13 cellular contexts compared by ENCODE assay signal in genomic region chr5:141611289-141611688, GRCh38. TPM values are rescaled to one million over a fixed set of nuclear protein-coding genes. Genes with fewer than 3 reads are reported as not detected.
DNase-seq lines count a peak whose midpoint lies in the region; ATAC-seq and TF ChIP-seq lines count a peak whose summit lies in the region.
"Had no signal": no experiment of that assay in that cellular context is flagged by ENCODE, and none has a peak within 500 bp of the region (broad histone marks: within the 10 kb centered on the region; RNA-seq: fewer than 3 reads in every experiment).

No MANE protein-coding gene starts in this region.

- peak overlapping the region; percentile 43 for H3K4me3 Mint-ChIP-seq in activated naive CD4-positive, alpha-beta T cell treated with anti-CD3 and anti-CD28 coated beads, Interleukin-2, amount 50 U/mL, for 24 hours
- H3K4me3 Mint-ChIP-seq in T-helper 17 cell = peak overlapping the region; percentile 84
- peak overlapping the region; percentile 28 for H3K4me3 Mint-ChIP-seq in stimulated activated effector memory CD8-positive, alpha-beta T cell treated with anti-CD3 and anti-CD28 coated beads, Interleukin-12 subunit alpha, Interleukin-12 subunit beta, amount 100 ng/mL, for 72 hours

- H3K9me3 Mint-ChIP-seq in activated naive CD4-positive, alpha-beta T cell treated with anti-CD3 and anti-CD28 coated beads, Interleukin-2, amount 50 U/mL, for 24 hours = no peaks in the 10 kb centered on the region
- no peaks in the 10 kb centered on the region for H3K9me3 Mint-ChIP-seq in stimulated activated effector memory CD8-positive, alpha-beta T cell treated with anti-CD3 and anti-CD28 coated beads, Interleukin-12 subunit alpha, Interleukin-12 subunit beta, amount 100 ng/mL, for 72 hours

- H3K27me3 Mint-ChIP-seq in activated naive CD4-positive, alpha-beta T cell treated with anti-CD3 and anti-CD28 coated beads, Interleukin-2, amount 50 U/mL, for 24 hours = no peaks in the 10 kb centered on the region
- H3K27me3 Mint-ChIP-seq in T-helper 17 cell = no peaks in the 10 kb centered on the region

- peak overlapping the region; percentile 87 for H3K27ac Mint-ChIP-seq in activated naive CD4-positive, alpha-beta T cell treated with anti-CD3 and anti-CD28 coated beads, Interleukin-2, amount 50 U/mL, for 24 hours
- peak overlapping the region; percentile 97 for H3K27ac Mint-ChIP-seq in T-helper 17 cell
- peak overlapping the region; percentile 84 for H3K27ac Mint-ChIP-seq in stimulated activated effector memory CD8-positive, alpha-beta T cell treated with anti-CD3 and anti-CD28 coated beads, Interleukin-12 subunit alpha, Interleukin-12 subunit beta, amount 100 ng/mL, for 72 hours

- H3K9me3 ChIP-seq in T-helper 17 cell (ENCODE audit: control insufficient read depth, low read length, poor library complexity, severe bottlenecking) = no peaks in the 10 kb centered on the region
- H3K9me3 ChIP-seq: body of pancreas, thoracic aorta had no signal

- H3K36me3 Mint-ChIP-seq in activated naive CD4-positive, alpha-beta T cell treated with anti-CD3 and anti-CD28 coated beads, Interleukin-2, amount 50 U/mL, for 24 hours = peaks cover 15% of the 10 kb centered on the region
- peaks cover 6% of the 10 kb centered on the region for H3K36me3 Mint-ChIP-seq in T-helper 17 cell (ENCODE audit: low read depth)
- H3K36me3 Mint-ChIP-seq in stimulated activated effector memory CD8-positive, alpha-beta T cell treated with anti-CD3 and anti-CD28 coated beads, Interleukin-12 subunit alpha, Interleukin-12 subunit beta, amount 100 ng/mL, for 72 hours = peaks cover 76% of the 10 kb centered on the region

- no peak overlapping the region for H3K4me3 ChIP-seq in epithelial cell of proximal tubule (ENCODE audit: low read depth, low read length)
- H3K4me3 ChIP-seq: body of pancreas, thoracic aorta had no signal

- peaks cover 89% of the 10 kb centered on the region for H3K4me1 Mint-ChIP-seq in activated naive CD4-positive, alpha-beta T cell treated with anti-CD3 and anti-CD28 coated beads, Interleukin-2, amount 50 U/mL, for 24 hours
- peaks cover 63% of the 10 kb centered on the region for H3K4me1 Mint-ChIP-seq in T-helper 17 cell
- peaks cover 76% of the 10 kb centered on the region for H3K4me1 Mint-ChIP-seq in stimulated activated effector memory CD8-positive, alpha-beta T cell treated with anti-CD3 and anti-CD28 coated beads, Interleukin-12 subunit alpha, Interleukin-12 subunit beta, amount 100 ng/mL, for 72 hours

- ATAC-seq in T-helper 17 cell = no peak
- no peak for ATAC-seq in stimulated activated effector memory CD8-positive, alpha-beta T cell treated with anti-CD3 and anti-CD28 coated beads, Interleukin-12 subunit alpha, Interleukin-12 subunit beta, amount 100 ng/mL, for 72 hours
- ATAC-seq: body of pancreas had no signal

- no peak for DNase-seq in activated naive CD4-positive, alpha-beta T cell treated with anti-CD3 and anti-CD28 coated beads, Interleukin-2, amount 50 U/mL, for 16 hours
- DNase-seq in T-helper 17 cell = no peak
- DNase-seq in epithelial cell of proximal tubule (ENCODE audit: low read depth) = peak; percentile 50
- DNase-seq in stimulated activated effector memory CD8-positive, alpha-beta T cell treated with anti-CD3 and anti-CD28 coated beads, Interleukin-12 subunit alpha, Interleukin-12 subunit beta, amount 100 ng/mL, for 72 hours (ENCODE audit: low spot score in 2 of 2) = no peak
- no peak for DNase-seq in GM20000 (ENCODE audit: low spot score)
- no peak for DNase-seq in DMS 273 (lab: John Stamatoyannopoulos, UW; ENCODE audit: unreplicated experiment)
- DNase-seq in GOT3 (lab: John Stamatoyannopoulos, UW) = no peak
- DNase-seq: body of pancreas, DMS79, midbrain, NCI-H1105 had no signal

- no peak for TF ChIP-seq CTCF in epithelial cell of proximal tubule (conservative IDR thresholded peaks at IDR 0.05; ENCODE audit: low read depth, low read length)
- TF ChIP-seq CTCF in GM20000 (IDR thresholded peaks at IDR 0.05; ENCODE audit: extremely low read depth, missing control alignments) = no peak

RNA-seq across cellular contexts. Expression of gene DIAPH1, which starts 7.5 kb away (rescaled TPM):
- total RNA-seq in T-helper 17 cell (100 to 1,000 TPM; 256 to 327 TPM), epithelial cell of proximal tubule (94.0 and 101 TPM in 2 replicates)

RNA-seq across cellular contexts. Expression of gene HDAC3, which starts 25.4 kb away (rescaled TPM):
- 10 to 100 TPM; 67.7 to 79.2 TPM for total RNA-seq in T-helper 17 cell
- 55.2 and 64.8 TPM in 2 replicates for total RNA-seq in epithelial cell of proximal tubule

RNA-seq across cellular contexts. Expression of gene RELL2, which starts 25.5 kb away (rescaled TPM):
- total RNA-seq in T-helper 17 cell = 10 to 100 TPM; 17.2 to 17.8 TPM
- total RNA-seq in epithelial cell of proximal tubule = 3.3 and 10.3 TPM in 2 replicates

RNA-seq across cellular contexts. Expression of gene FCHSD1, which starts 39.9 kb away (rescaled TPM):
- 10 to 100 TPM; 77.6 to 82.2 TPM for total RNA-seq in T-helper 17 cell
- total RNA-seq in epithelial cell of proximal tubule = 15.7 and 43.1 TPM in 2 replicates

Comparison
In these comparisons a context has a peak if more than half of its experiments do, and no peak if none do; other contexts are left out.
1. H3K4me3 Mint-ChIP-seq: peak in every context shown above with its lines; median percentile 84 in T-helper 17 cell; 43 in activated naive CD4-positive, alpha-beta T cell treated with anti-CD3 and anti-CD28 coated beads, Interleukin-2, amount 50 U/mL, for 24 hours; 28 in stimulated activated effector memory CD8-positive, alpha-beta T cell treated with anti-CD3 and anti-CD28 coated beads, Interleukin-12 subunit alpha, Interleukin-12 subunit beta, amount 100 ng/mL, for 72 hours.